In the genomic region with DNA sequence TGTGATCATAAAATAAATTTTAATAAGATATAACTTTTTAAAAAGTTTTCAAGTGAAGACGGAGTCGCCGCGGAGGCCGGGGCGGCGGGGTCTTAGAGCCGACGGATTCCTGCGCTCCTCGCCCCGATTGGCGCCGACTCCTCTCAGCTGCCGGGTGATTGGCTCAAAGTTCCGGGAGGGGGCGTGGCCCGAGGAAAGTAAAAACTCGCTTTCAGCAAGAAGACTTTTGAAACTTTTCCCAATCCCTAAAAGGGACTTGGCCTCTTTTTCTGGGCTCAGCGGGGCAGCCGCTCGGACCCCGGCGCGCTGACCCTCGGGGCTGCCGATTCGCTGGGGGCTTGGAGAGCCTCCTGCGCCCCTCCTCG, we compare ENCODE assay signal across 1 cellular context.
TF ChIP-seq lines count a peak whose summit lies in the region.

FOXC2 (plus strand) TSS at position 229 of the 365 bp plus-strand sequence. CDS start 507 bp downstream, outside the sequence.

TF ChIP-seq in H1, 55 proteins besides CTCF, POLR2A, EP300 and RAD21:
- TF ChIP-seq KDM4A (IDR thresholded peaks at IDR 0.05; ENCODE audit: low read depth, low read length, severe bottlenecking) (peak; percentile 39), FOSL1 (IDR thresholded peaks at IDR 0.05; ENCODE audit: insufficient read depth, low read depth, low read length) (peak; percentile 94), TEAD4 (IDR thresholded peaks at IDR 0.05; ENCODE audit: low read depth, low read length) (peak; percentile 29; the same call in 1 of the 2 replicates), RBBP5 (IDR thresholded peaks at IDR 0.05; ENCODE audit: borderline replicate concordance, low read depth, low read length) (no peak), CTBP2 (IDR thresholded peaks at IDR 0.05; ENCODE audit: borderline replicate concordance, insufficient read depth, insufficient read length, low read length) (no peak), SP1 (IDR thresholded peaks at IDR 0.05; ENCODE audit: low read depth, low read length) (peak; percentile 78), GABPA (IDR thresholded peaks at IDR 0.05; ENCODE audit: borderline replicate concordance, insufficient read depth, low read length) (no peak)
